In the genomic region with DNA sequence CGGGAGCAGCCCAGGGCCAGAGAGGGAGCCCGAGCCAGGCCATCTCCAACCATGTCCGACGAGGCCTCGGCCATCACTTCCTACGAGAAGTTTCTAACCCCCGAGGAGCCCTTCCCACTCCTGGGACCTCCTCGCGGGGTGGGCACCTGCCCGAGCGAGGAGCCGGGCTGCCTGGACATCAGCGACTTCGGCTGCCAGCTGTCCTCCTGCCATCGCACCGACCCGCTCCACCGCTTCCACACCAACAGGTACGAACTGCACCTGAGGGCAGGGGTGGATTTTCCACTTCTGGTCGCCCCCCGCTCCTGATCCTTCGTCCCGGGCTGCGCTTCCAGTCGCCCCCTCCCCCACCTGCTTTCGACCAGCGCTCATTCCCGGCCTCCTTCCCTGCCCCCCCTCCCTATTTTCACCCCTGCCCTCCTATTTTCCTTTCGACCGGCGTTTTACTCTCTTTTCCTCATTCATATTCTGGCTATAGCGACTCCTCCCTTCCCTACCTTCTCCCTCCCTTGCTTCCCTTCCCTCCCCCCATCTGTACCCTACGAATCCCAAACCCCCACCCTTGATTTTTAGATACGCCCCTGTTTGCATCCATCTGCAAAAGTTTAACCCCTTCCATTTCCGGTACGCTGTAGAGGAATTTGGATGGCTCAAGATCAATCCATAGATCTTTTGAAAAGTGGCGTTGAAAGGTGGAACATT, we compare ENCODE assay signal across 8 cellular contexts. TPM values are rescaled to one million over a fixed set of nuclear protein-coding genes. Genes with fewer than 3 reads are reported as not detected.
A peak's percentile ranks its signal among the peaks of the same experiment; 100 is the strongest.
DNase-seq lines count a peak whose midpoint lies in the region; ATAC-seq, FAIRE-seq and TF ChIP-seq lines count a peak whose summit lies in the region.

No MANE protein-coding gene starts in this region.

- FAIRE-seq in bronchial epithelial cell (lab: Jason Lieb, UNC) = no peak

- H3K9me3 Mint-ChIP-seq in CD8-positive, alpha-beta memory T cell = no peaks in the 10 kb centered on the region

- peaks cover 0 to 5% (median 0%) of the 10 kb centered on the region in 3 donors for H3K36me3 Mint-ChIP-seq in CD8-positive, alpha-beta memory T cell

- H3K36me3 ChIP-seq in CD8-positive, alpha-beta memory T cell (ENCODE audit: insufficient read depth, low read length) = no peaks in the 10 kb centered on the region
- H3K36me3 ChIP-seq in bronchial epithelial cell (ENCODE audit: control insufficient read depth, insufficient read depth, low read length) = no peaks in the 10 kb centered on the region
- H3K36me3 ChIP-seq in mucosa of descending colon (ENCODE audit: low read depth) = no peaks in the 10 kb centered on the region
- no peaks in the 10 kb centered on the region for H3K36me3 ChIP-seq in aorta (ENCODE audit: control insufficient read depth in 1 of 2, insufficient read depth in 2 of 2, low read length in 1 of 2)

- CTCF ChIA-PET in CD8-positive, alpha-beta memory T cell (lab: Charles Lee) = interaction anchor here (1.2 to 2.1 kb wide), 4 partner anchors 9 to 68 kb away, joined by 3 to 14 read pairs (median 4); partner anchors contain the start of gene SLC25A53

- 0 to 36% methylated on average over 28 to 37 of the region's 37 CpGs for WGBS in aorta, 2 donors

- POLR2A ChIA-PET in CD8-positive, alpha-beta memory T cell (lab: Charles Lee) = interaction anchor here (0.5 to 2.4 kb wide), 2 partner anchors 10 to 17 kb away, joined by 5 to 19 read pairs; partner anchors contain the start of gene SLC25A53

- H3K27ac ChIP-seq in CD8-positive, alpha-beta memory T cell (ENCODE audit: low read depth, low read length) = peak overlapping the region; percentile 51
- H3K27ac ChIP-seq in aorta (ENCODE audit: low read depth in 1 of 2, low read length in 2 of 2) = peak overlapping the region in 1 of 2 donors; percentile 65

- peak overlapping the region in 7 of 8 donors; percentile 14 to 91 (median 63) for H3K27ac Mint-ChIP-seq in CD8-positive, alpha-beta memory T cell

- H3K27me3 ChIP-seq in CD8-positive, alpha-beta memory T cell (ENCODE audit: insufficient read depth, low read length, poor library complexity, severe bottlenecking) = no peaks in the 10 kb centered on the region
- H3K27me3 ChIP-seq in bronchial epithelial cell (ENCODE audit: control insufficient read depth, insufficient read depth, low read length) = no peaks in the 10 kb centered on the region
- H3K27me3 ChIP-seq in aorta (ENCODE audit: control insufficient read depth in 1 of 2, insufficient read depth in 2 of 2, low read length in 1 of 2) = no peaks in the 10 kb centered on the region

- ATAC-seq in mucosa of descending colon (peak; percentile 11), aorta (ENCODE audit: low FRiP score) (peak; percentile 12), GM19035 (IDR thresholded peaks at IDR 0.05; ENCODE audit: unreplicated experiment) (no peak)

- DNase-seq in CD8-positive, alpha-beta memory T cell = no peak
- peak; percentile 4 for DNase-seq in HuH-7.5 (ENCODE audit: low spot score)
- no peak for DNase-seq in bronchial epithelial cell (ENCODE audit: low read depth)
- peak in 1 of 3 donors; percentile 16 for DNase-seq in mucosa of descending colon
- peak; percentile 53 to 74 for DNase-seq in aorta
- no peak for DNase-seq in NOMO-1 (lab: John Stamatoyannopoulos, UW; ENCODE audit: unreplicated experiment in 2 of 2)
- DNase-seq in D341Med (ENCODE audit: low spot score) = no peak

- peak overlapping the region; percentile 69 to 96 (median 73) for H3K4me3 Mint-ChIP-seq in CD8-positive, alpha-beta memory T cell

- no peaks in the 10 kb centered on the region for H3K9me3 ChIP-seq in CD8-positive, alpha-beta memory T cell (ENCODE audit: low read length)
- H3K9me3 ChIP-seq in mucosa of descending colon = no peaks in the 10 kb centered on the region
- H3K9me3 ChIP-seq in aorta (ENCODE audit: control insufficient read depth, low read length) = no peaks in the 10 kb centered on the region

- TF ChIP-seq CTCF in bronchial epithelial cell (IDR thresholded peaks at IDR 0.05; ENCODE audit: insufficient read depth, low read length, severe bottlenecking) (no peak), mucosa of descending colon (IDR thresholded peaks at IDR 0.05) (no peak)

- H3K4me1 Mint-ChIP-seq in CD8-positive, alpha-beta memory T cell = peaks cover 33 to 50% (median 45%) of the 10 kb centered on the region in 3 donors

- H3K4me1 ChIP-seq in CD8-positive, alpha-beta memory T cell (ENCODE audit: insufficient read depth, low read length) = peaks cover 20% of the 10 kb centered on the region
- H3K4me1 ChIP-seq in mucosa of descending colon (ENCODE audit: low read depth) (peaks cover 6% of the 10 kb centered on the region), aorta (ENCODE audit: control insufficient read depth in 1 of 2, insufficient read depth in 2 of 2, low read length in 2 of 2) (no peaks in the 10 kb centered on the region)

- peak overlapping the region; percentile 62 for H3K4me3 ChIP-seq in CD8-positive, alpha-beta memory T cell (ENCODE audit: low read length)
- peak overlapping the region; percentile 76 for H3K4me3 ChIP-seq in bronchial epithelial cell (ENCODE audit: low read depth, low read length)
- peak overlapping the region; percentile 33 for H3K4me3 ChIP-seq in mucosa of descending colon
- H3K4me3 ChIP-seq in aorta (ENCODE audit: low read length in 2 of 2) = peak overlapping the region; percentile 42 to 70

- H3K27me3 Mint-ChIP-seq in CD8-positive, alpha-beta memory T cell = peaks cover 0 to 2% of the 10 kb centered on the region in 2 donors

- intact Hi-C loops in mucosa of descending colon (cut with DNase I, micrococcal nuclease) = no loop called here
- intact Hi-C loops in aorta (cut with DNase I) = no loop called here

RNA-seq across cellular contexts. Expression of gene FAM199X, which starts 0.6 kb away (rescaled TPM):
- 10 to 100 TPM; 10.2 to 10.7 TPM for total RNA-seq in CD8-positive, alpha-beta memory T cell
- 8.6 TPM for polyA plus RNA-seq in CD8-positive, alpha-beta memory T cell
- total RNA-seq in bronchial epithelial cell = 30.1 and 31.9 TPM in 2 replicates
- 10 to 100 TPM; 18.3 to 22.2 (median 21.9) TPM for total RNA-seq in mucosa of descending colon
- 10 to 100 TPM; 18.4 to 19.2 TPM for total RNA-seq in aorta
- polyA plus RNA-seq in aorta = 10 to 100 TPM in 1 of 2 donors, 1 to 10 TPM in 1; 9.3 to 10.0 TPM

RNA-seq across cellular contexts. Expression of gene SLC25A53, which starts 10.1 kb away (rescaled TPM):
- total RNA-seq in CD8-positive, alpha-beta memory T cell = 1 to 10 TPM; 6.8 to 8.5 TPM
- polyA plus RNA-seq in CD8-positive, alpha-beta memory T cell = 9.5 TPM
- total RNA-seq in bronchial epithelial cell (4.2 and 7.0 TPM in 2 replicates), mucosa of descending colon (10 to 100 TPM in 1 of 3 donors, 1 to 10 TPM in 2; 7.2 to 18.0 (median 8.5) TPM), aorta (10 to 100 TPM in 1 of 2 donors, 1 to 10 TPM in 1; 8.2 to 15.9 TPM)
- polyA plus RNA-seq in aorta = 10 to 100 TPM in 1 of 2 donors, 1 to 10 TPM in 1; 6.5 to 12.4 TPM

RNA-seq across cellular contexts. Expression of gene ZCCHC18, which starts 54.6 kb away (rescaled TPM):
- total RNA-seq in CD8-positive, alpha-beta memory T cell = 1 to 10 TPM; 2.9 to 3.1 TPM
- polyA plus RNA-seq in CD8-positive, alpha-beta memory T cell = 7.0 TPM
- total RNA-seq in bronchial epithelial cell (not detected in 2 replicates), mucosa of descending colon (1 to 10 TPM in 1 of 3 donors, under 1 TPM in 2; 0.14 to 1.0 (median 0.55) TPM), aorta (1 to 10 TPM; 1.6 to 3.5 TPM)
- polyA plus RNA-seq in aorta = 1 to 10 TPM; 1.9 to 2.3 TPM

Comparison
In these comparisons a context has a peak if more than half of its experiments do, and no peak if none do; other contexts are left out.
1. DNase-seq: peak in HuH-7.5 (single experiment) and aorta (2 of 2); none in CD8-positive, alpha-beta memory T cell (0 of 5), bronchial epithelial cell (single experiment), NOMO-1 (0 of 2) and D341Med (single experiment).
2. Peak in every context shown above with its lines, with median percentiles within 50 percentile points of each other: H3K4me3 ChIP-seq.